Comparison of ENCODE assay signal across 11 cellular contexts in the genomic region with DNA sequence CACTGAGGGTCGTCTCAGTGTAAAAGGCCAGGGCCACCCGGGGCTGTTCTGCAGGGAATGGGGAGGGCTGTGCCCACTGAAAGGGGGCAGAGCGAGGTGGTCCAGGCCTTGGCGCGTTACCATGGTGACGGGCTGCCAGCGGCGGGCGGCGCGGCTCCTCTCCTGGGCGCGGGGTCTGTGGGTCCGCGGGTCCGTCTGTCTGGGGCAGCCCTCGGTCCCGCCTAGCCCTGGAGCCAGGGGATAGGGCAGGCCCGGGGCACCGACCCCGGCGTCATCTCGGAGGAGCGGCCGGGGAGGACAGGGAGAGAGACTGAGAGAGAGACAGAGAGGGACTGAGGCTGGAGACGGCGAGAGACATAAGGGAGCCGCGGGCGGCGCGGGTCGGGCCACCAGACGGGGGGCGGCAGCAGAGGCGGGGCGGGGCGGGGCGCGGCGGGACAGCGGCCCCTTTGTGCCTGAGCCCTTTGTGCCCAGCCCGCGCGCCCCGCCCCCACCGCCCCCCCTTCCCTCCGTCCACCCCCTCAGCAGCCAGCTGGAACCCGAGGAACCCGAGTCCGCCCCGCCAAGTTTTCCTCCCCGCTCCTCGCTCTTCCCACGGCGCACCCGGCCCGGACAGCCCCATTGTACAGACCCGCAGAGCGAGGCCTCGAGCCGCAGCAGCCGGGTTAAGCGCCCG. TPM values are rescaled to one million over a fixed set of nuclear protein-coding genes. Genes with fewer than 3 reads are reported as not detected.
DNase-seq lines count a peak whose midpoint lies in the region; ATAC-seq and TF ChIP-seq lines count a peak whose summit lies in the region.
"Had no signal": no experiment of that assay in that cellular context is flagged by ENCODE, and none has a peak within 500 bp of the region (broad histone marks: within the 10 kb centered on the region; RNA-seq: fewer than 3 reads in every experiment).

A gene with protein sequence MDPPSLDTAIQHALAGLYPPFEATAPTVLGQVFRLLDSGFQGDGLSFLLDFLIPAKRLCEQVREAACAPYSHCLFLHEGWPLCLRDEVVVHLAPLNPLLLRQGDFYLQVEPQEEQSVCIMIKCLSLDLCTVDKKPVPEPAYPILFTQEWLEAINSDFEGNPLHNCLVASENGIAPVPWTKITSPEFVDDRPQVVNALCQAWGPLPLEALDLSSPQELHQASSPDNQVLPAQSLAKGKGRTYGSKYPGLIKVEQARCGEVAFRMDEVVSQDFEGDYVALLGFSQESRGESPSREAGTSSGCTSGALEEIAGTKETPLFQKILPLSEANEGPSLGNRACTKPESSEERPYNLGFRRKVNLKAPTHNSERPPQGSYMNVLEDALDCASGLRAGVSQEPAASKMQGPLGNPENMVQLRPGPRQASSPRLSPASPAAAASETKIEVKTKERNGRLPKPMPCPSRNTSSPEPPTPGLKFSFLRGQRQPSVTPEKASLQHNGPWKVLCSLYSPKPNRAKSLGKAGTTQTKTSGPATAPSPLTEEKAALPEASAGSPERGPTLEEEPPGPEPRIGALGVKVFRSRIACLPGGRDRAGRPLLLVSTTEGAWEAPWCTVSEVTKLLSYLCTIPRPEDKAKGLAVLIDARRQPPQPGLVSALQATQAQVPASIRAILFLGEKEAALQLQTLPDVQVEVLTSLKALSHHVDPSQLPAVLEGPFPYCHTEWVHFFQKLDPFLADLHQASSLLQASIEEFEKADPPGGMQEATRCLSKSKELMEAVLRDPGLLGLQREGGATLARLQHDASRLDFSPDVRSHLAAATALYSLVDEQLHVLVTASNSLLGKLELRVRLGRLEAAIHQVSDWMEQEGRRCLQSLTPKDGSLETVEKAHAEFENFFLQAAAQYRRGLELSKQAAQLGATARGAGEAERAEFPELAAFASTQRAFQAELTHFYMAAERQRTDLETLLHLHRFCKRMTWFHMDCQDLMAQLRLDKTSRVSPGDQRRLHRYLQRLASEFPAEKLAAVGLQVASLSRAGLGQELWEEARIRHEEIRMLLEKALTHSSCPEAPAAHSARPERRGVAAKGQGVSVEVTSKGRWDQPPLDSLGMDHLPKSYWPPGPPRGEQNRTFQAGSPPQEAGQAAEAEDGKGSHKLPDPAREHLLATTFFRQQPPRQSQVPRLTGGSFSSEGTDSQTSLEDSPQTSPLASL (minus strand): TSS at position 358 of the 676 bp plus-strand sequence. CDS start 235 bp downstream, at position 123.

- ATAC-seq in psoas muscle, result peak in 2 of 4 donors; percentile 26 to 54

- CTCF ChIA-PET in CD4-positive, alpha-beta memory T cell (lab: Charles Lee; ENCODE audit: partially characterized antibody), result no interaction called here

- no peak for TF ChIP-seq CTCF in CD14-positive monocyte (IDR thresholded peaks at IDR 0.05)
- no peak for TF ChIP-seq CTCF in astrocyte of the cerebellum (IDR thresholded peaks at IDR 0.05; ENCODE audit: low read depth, low read length, missing control alignments)
- no peak for TF ChIP-seq CTCF in psoas muscle (IDR thresholded peaks at IDR 0.05)

- peaks cover 0 to 34% (median 10%) of the 10 kb centered on the region in 3 donors for H3K27me3 ChIP-seq in psoas muscle (ENCODE audit: insufficient read depth in 3 of 3, low read length in 2 of 3)
- H3K27me3 ChIP-seq in CD4-positive, alpha-beta memory T cell (ENCODE audit: insufficient read depth, low read length), result peaks cover 11% of the 10 kb centered on the region

- H3K9me3 ChIP-seq in psoas muscle, result no peaks in the 10 kb centered on the region
- no peaks in the 10 kb centered on the region for H3K9me3 ChIP-seq in CD4-positive, alpha-beta memory T cell (ENCODE audit: control insufficient read depth in 1 of 2, low read length in 2 of 2)

- 3 to 5% (median 4%) methylated on average over 37 to 65 of the region's 65 CpGs for WGBS in psoas muscle, 3 donors

- intact Hi-C loops in CD14-positive monocyte (cut with micrococcal nuclease) (no loop called here), psoas muscle (cut with DNase I) (no loop called here)
- intact Hi-C loops in CD4-positive, alpha-beta memory T cell (cut with micrococcal nuclease), result no loop called here

- H3K4me3 Mint-ChIP-seq in CD14-positive monocyte, result peak within 1 kb of the TSS; percentile 53 to 86
- H3K4me3 Mint-ChIP-seq in CD4-positive, alpha-beta memory T cell, result peak within 1 kb of the TSS in 2 of 8 donors; percentile 7

- DNase-seq in CD14-positive monocyte (ENCODE audit: low spot score), result no peak
- DNase-seq in astrocyte of the cerebellum (ENCODE audit: low read depth), result no peak
- DNase-seq in hypothalamus (lab: John Stamatoyannopoulos, UW), result peak in 46 of 51 donors; percentile 33 to 93 (median 70)
- peak; percentile 40 to 69 for DNase-seq in psoas muscle
- no peak for DNase-seq in RPMI8226
- no peak for DNase-seq in activated naive CD4-positive, alpha-beta T cell treated with anti-CD3 and anti-CD28 coated beads, Interleukin-2, amount 50 U/mL, for 16 hours
- no peak for DNase-seq in CD4-positive, alpha-beta memory T cell
- no peak for DNase-seq in NCI-H2196 (lab: John Stamatoyannopoulos, UW; ENCODE audit: unreplicated experiment)
- DNase-seq: DND-41, NCI-H226 had no signal

- no peaks in the 10 kb centered on the region for H3K4me1 ChIP-seq in psoas muscle
- H3K4me1 ChIP-seq in CD4-positive, alpha-beta memory T cell (ENCODE audit: insufficient read depth, low read length), result no peaks in the 10 kb centered on the region

- H3K36me3 ChIP-seq in psoas muscle (ENCODE audit: insufficient read depth in 1 of 2, low read depth in 1 of 2), result no peaks in the 10 kb centered on the region
- H3K36me3 ChIP-seq in CD4-positive, alpha-beta memory T cell (ENCODE audit: insufficient read depth, low read length), result no peaks in the 10 kb centered on the region

- peaks cover 36 to 53% (median 46%) of the 10 kb centered on the region in 3 donors for H3K27me3 Mint-ChIP-seq in CD14-positive monocyte (ENCODE audit: low read depth in 3 of 3)
- H3K27me3 Mint-ChIP-seq in CD4-positive, alpha-beta memory T cell, result peaks cover 34 to 41% of the 10 kb centered on the region in 2 donors

- in situ Hi-C loops in astrocyte of the cerebellum (cut with HindIII; ENCODE audit: low sequenced_read_pairs), result no loop called here

- H3K9me3 Mint-ChIP-seq in CD14-positive monocyte, result peaks cover 2 to 19% (median 8%) of the 10 kb centered on the region in 7 donors
- peaks cover 0 to 1% (median 0%) of the 10 kb centered on the region in 8 donors for H3K9me3 Mint-ChIP-seq in CD4-positive, alpha-beta memory T cell

- peak within 1 kb of the TSS; percentile 36 for H3K27ac ChIP-seq in psoas muscle
- no peak within 1 kb of the TSS for H3K27ac ChIP-seq in CD4-positive, alpha-beta memory T cell (ENCODE audit: low read depth, low read length)

- H3K4me3 ChIP-seq in astrocyte of the cerebellum (ENCODE audit: low read depth, low read length) (peak within 1 kb of the TSS; percentile 51), psoas muscle (peak within 1 kb of the TSS; percentile 58)
- H3K4me3 ChIP-seq in CD4-positive, alpha-beta memory T cell (ENCODE audit: low read length in 2 of 2), result no peak within 1 kb of the TSS

- H3K36me3 Mint-ChIP-seq in CD14-positive monocyte, result peaks cover 4 to 11% of the 10 kb centered on the region in 2 donors
- H3K36me3 Mint-ChIP-seq in CD4-positive, alpha-beta memory T cell, result no peaks in the 10 kb centered on the region

- POLR2A ChIA-PET in CD4-positive, alpha-beta memory T cell (lab: Charles Lee; ENCODE audit: partially characterized antibody), result no interaction called here

- peak within 1 kb of the TSS in 1 of 7 donors; percentile 43 for H3K27ac Mint-ChIP-seq in CD14-positive monocyte
- peak within 1 kb of the TSS in 1 of 7 donors; percentile 8 for H3K27ac Mint-ChIP-seq in CD4-positive, alpha-beta memory T cell

- H3K4me1 Mint-ChIP-seq in CD14-positive monocyte, result peaks cover 13% of the 10 kb centered on the region
- peaks cover 0 to 5% (median 4%) of the 10 kb centered on the region in 4 donors for H3K4me1 Mint-ChIP-seq in CD4-positive, alpha-beta memory T cell

RNA-seq across cellular contexts. Expression of the gene that starts here (rescaled TPM):
- not detected for polyA plus RNA-seq in CD14-positive monocyte
- total RNA-seq in psoas muscle, result 1 to 10 TPM in 1 of 4 donors, under 1 TPM in 3; 0.16 to 2.4 (median 0.48) TPM
- polyA plus RNA-seq in psoas muscle, result under 1 TPM; 0.20 to 0.30 (median 0.29) TPM
- total RNA-seq in CD4-positive, alpha-beta memory T cell, result not detected
- not detected for polyA plus RNA-seq in CD4-positive, alpha-beta memory T cell
- polyA plus RNA-seq: keratinocyte had no signal

Comparison
In these comparisons a context has a peak if more than half of its experiments do, and no peak if none do; other contexts are left out.
1. DNase-seq: peak in hypothalamus (46 of 51) and psoas muscle (2 of 2); none in CD14-positive monocyte (single experiment), astrocyte of the cerebellum (single experiment), RPMI8226 (single experiment), activated naive CD4-positive, alpha-beta T cell treated with anti-CD3 and anti-CD28 coated beads, Interleukin-2, amount 50 U/mL, for 16 hours (single experiment), CD4-positive, alpha-beta memory T cell (0 of 5) and NCI-H2196 (single experiment).
2. H3K4me3 ChIP-seq: peak in astrocyte of the cerebellum (single experiment) and psoas muscle (single experiment); none in CD4-positive, alpha-beta memory T cell (0 of 2).